In genomic region chr17:31596382-31597323, GRCh38 we compare ENCODE assay signal across 9 cellular contexts.
A peak's percentile ranks its signal among the peaks of the same experiment; 100 is the strongest.
DNase-seq lines count a peak whose midpoint lies in the region; ATAC-seq and TF ChIP-seq lines count a peak whose summit lies in the region.
"Had no signal": no experiment of that assay in that cellular context is flagged by ENCODE, and none has a peak within 500 bp of the region (broad histone marks: within the 10 kb centered on the region; RNA-seq: fewer than 3 reads in every experiment).

No MANE protein-coding gene starts in this region.

- H3K36me3 ChIP-seq in MG63 (peaks cover 62% of the 10 kb centered on the region), skeletal muscle tissue (ENCODE audit: control insufficient read depth in 3 of 3, insufficient read depth in 3 of 3, low read length in 3 of 3) (peaks cover 0 to 3% (median 0%) of the 10 kb centered on the region in 3 donors)

- H3K4me1 ChIP-seq in skeletal muscle tissue (ENCODE audit: control insufficient read depth in 3 of 3, insufficient read depth in 3 of 3, low read length in 3 of 3): peaks cover 30 to 40% (median 33%) of the 10 kb centered on the region in 3 donors

- TF ChIP-seq CTCF in astrocyte of the spinal cord (IDR thresholded peaks at IDR 0.05; ENCODE audit: low read depth, low read length): no peak

- H3K9me3 ChIP-seq in MG63: no peaks in the 10 kb centered on the region; the same call in 1 of the 2 replicates
- H3K9me3 ChIP-seq in skeletal muscle tissue (ENCODE audit: control insufficient read depth in 3 of 3, low read length in 3 of 3): no peaks in the 10 kb centered on the region

- DNase-seq in Daoy (ENCODE audit: low read depth) (peak; percentile 99), MG63 (peak; percentile 100), astrocyte of the spinal cord (ENCODE audit: low read depth, low spot score) (peak; percentile 97), hippocampal formation (lab: John Stamatoyannopoulos, UW) (peak; percentile 27 to 39), DMS114 treated with DMSO at 0.1 percent for 48 hours (lab: John Stamatoyannopoulos, UW; ENCODE audit: unreplicated experiment) (no peak), NCI-H2171 treated with DMSO at 0.1 percent for 48 hours (lab: John Stamatoyannopoulos, UW) (no peak)

- H3K9ac ChIP-seq in skeletal muscle tissue (ENCODE audit: low read depth in 1 of 3, low read length in 3 of 3): peak overlapping the region; percentile 68 to 91 (median 84)

- peak overlapping the region; percentile 95 for H3K27ac ChIP-seq in skeletal muscle tissue (ENCODE audit: low read depth, low read length)
- H3K27ac ChIP-seq: VCaP had no signal

- H3K4me3 ChIP-seq in MG63 (no peak overlapping the region), astrocyte of the spinal cord (ENCODE audit: low read depth, low read length) (no peak overlapping the region), skeletal muscle tissue (ENCODE audit: low read length in 3 of 3) (peak overlapping the region in 1 of 3 donors; percentile 54)

- peak; percentile 92 for ATAC-seq in GM21447 (IDR thresholded peaks at IDR 0.05; ENCODE audit: unreplicated experiment)

- in situ Hi-C loops in astrocyte of the spinal cord (cut with HindIII; ENCODE audit: low sequenced_read_pairs): no loop called here

- H3K27me3 ChIP-seq in MG63: no peaks in the 10 kb centered on the region
- H3K27me3 ChIP-seq in skeletal muscle tissue (ENCODE audit: control insufficient read depth in 3 of 3, insufficient read depth in 3 of 3, low read length in 3 of 3): no peaks in the 10 kb centered on the region

Comparison
In these comparisons a context has a peak if more than half of its experiments do, and no peak if none do; other contexts are left out.
1. DNase-seq: peak in Daoy (single experiment), MG63 (single experiment), astrocyte of the spinal cord (single experiment) and hippocampal formation (2 of 2); none in DMS114 treated with DMSO at 0.1 percent for 48 hours (single experiment) and NCI-H2171 treated with DMSO at 0.1 percent for 48 hours (single experiment).